In genomic region chr10:24466616-24466949, GRCh38 we compare ENCODE assay signal across 10 cellular contexts.
DNase-seq lines count a peak whose midpoint lies in the region; FAIRE-seq and TF ChIP-seq lines count a peak whose summit lies in the region.
"Had no signal": no experiment of that assay in that cellular context is flagged by ENCODE, and none has a peak within 500 bp of the region (broad histone marks: within the 10 kb centered on the region; RNA-seq: fewer than 3 reads in every experiment).

No MANE protein-coding gene starts in this region.

- H3F3A ChIP-seq in Loucy (ENCODE audit: low read depth), result peaks cover 4% of the 10 kb centered on the region; the same call in 1 of the 2 replicates

- no peaks in the 10 kb centered on the region for H3K27me3 ChIP-seq in A673 (replicated peaks; ENCODE audit: insufficient read depth, low read depth, low read length, poor library complexity)
- H3K27me3 ChIP-seq in Loucy (ENCODE audit: insufficient read depth, low read length, poor library complexity, severe bottlenecking), result no peaks in the 10 kb centered on the region
- H3K27me3 ChIP-seq in bronchial epithelial cell (ENCODE audit: control insufficient read depth, insufficient read depth, low read length), result no peaks in the 10 kb centered on the region

- FAIRE-seq in bronchial epithelial cell (lab: Jason Lieb, UNC), result no peak

- H3K9me2 ChIP-seq in Loucy (replicated peaks; ENCODE audit: low read depth, low read length), result no peaks in the 10 kb centered on the region

- H3K4me2 ChIP-seq in Loucy (ENCODE audit: low read depth, low read length, poor library complexity, severe bottlenecking), result peak overlapping the region; percentile 75

- H3K4me1 Mint-ChIP-seq in nephron, result peaks cover 62% of the 10 kb centered on the region

- POLR2A ChIA-PET in A673 (lab: Charles Lee; ENCODE audit: low non-redundant PET), result no interaction called here

- H3K9me3 ChIP-seq in A673 (ENCODE audit: low read depth, low read length, poor library complexity, severe bottlenecking), result no peaks in the 10 kb centered on the region
- H3K9me3 ChIP-seq in Loucy (ENCODE audit: insufficient read depth, low read depth, low read length), result no peaks in the 10 kb centered on the region

- DNase-seq in A673 (ENCODE audit: low spot score) (no peak), bronchial epithelial cell (ENCODE audit: low read depth) (no peak), mesenteric fat pad (ENCODE audit: low spot score) (no peak), pons (ENCODE audit: low spot score) (no peak)
- DNase-seq in stimulated activated CD4-positive, alpha-beta T cell treated with anti-CD3 and anti-CD28 coated beads, Interleukin-12 subunit alpha, Interleukin-12 subunit beta, amount 100 ng/mL, for 4 hours, result no peak
- no peak for DNase-seq in stimulated activated naive CD4-positive, alpha-beta T cell treated with Interleukin-2 at 50 U/mL for 16 hours (lab: John Stamatoyannopoulos, UW)
- DNase-seq: effector CD8-positive, alpha-beta T cell; NCI-H1930 had no signal

- H3K4me3 ChIP-seq in A673 (ENCODE audit: low read depth, low read length, poor library complexity, severe bottlenecking) (peak overlapping the region; percentile 46), Loucy (ENCODE audit: low read length, poor library complexity, severe bottlenecking) (peak overlapping the region; percentile 70), bronchial epithelial cell (ENCODE audit: low read depth, low read length) (peak overlapping the region; percentile 33)

- H3K36me3 Mint-ChIP-seq in nephron (ENCODE audit: low read depth), result peaks cover 21% of the 10 kb centered on the region

- H3K79me2 ChIP-seq in Loucy (ENCODE audit: insufficient read depth, low read length), result peaks cover 14% of the 10 kb centered on the region; the same call in 1 of the 2 replicates

- H4K20me1 ChIP-seq in Loucy (ENCODE audit: insufficient read depth, low read length, poor library complexity, severe bottlenecking), result no peaks in the 10 kb centered on the region

- peak overlapping the region; percentile 61; the same call in 1 of the 2 replicates for H2AFZ ChIP-seq in Loucy (ENCODE audit: low read length)

- no peaks in the 10 kb centered on the region for H3K9me3 Mint-ChIP-seq in nephron

- TSS peak; percentile 84 for BruUV-seq in A673 (replicated peaks; lab: Mats Ljungman, UMichigan)

- CTCF ChIA-PET in A673 (lab: Charles Lee), result no interaction called here

- peak overlapping the region; percentile 29 to 77 (median 73) for H3K4me3 Mint-ChIP-seq in nephron

- peak overlapping the region; percentile 61 for H3K9ac ChIP-seq in Loucy (ENCODE audit: low read depth, low read length, poor library complexity, severe bottlenecking)

- intact Hi-C loops in A673 (cut with micrococcal nuclease; ENCODE audit: unreplicated experiment), result loop anchor here (5.0 kb wide), 1 partner anchor 36 kb away; no protein-coding TSS in a partner anchor

- H3K4me1 ChIP-seq in A673 (ENCODE audit: insufficient read depth, low read length, poor library complexity, severe bottlenecking) (peaks cover 65% of the 10 kb centered on the region), Loucy (ENCODE audit: insufficient read depth, low read length, poor library complexity, severe bottlenecking) (peaks cover 78% of the 10 kb centered on the region)

- H3K27ac ChIP-seq in A673 (ENCODE audit: low read depth, low read length, poor library complexity, severe bottlenecking), result peak overlapping the region; percentile 88

- peak overlapping the region; percentile 75 to 93 (median 83) for H3K27ac Mint-ChIP-seq in nephron

- H3K36me3 ChIP-seq in A673 (ENCODE audit: insufficient read depth, low read length, poor library complexity, severe bottlenecking) (peaks cover 7% of the 10 kb centered on the region), Loucy (ENCODE audit: insufficient read depth, low read length) (no peaks in the 10 kb centered on the region), bronchial epithelial cell (ENCODE audit: control insufficient read depth, insufficient read depth, low read length) (peaks cover 4% of the 10 kb centered on the region)

- H3K27me3 Mint-ChIP-seq in nephron (ENCODE audit: low read depth), result no peaks in the 10 kb centered on the region

- TF ChIP-seq CTCF in A673 (conservative IDR thresholded peaks at IDR 0.05; ENCODE audit: low read depth, low read length) (no peak), Loucy (conservative IDR thresholded peaks at IDR 0.05; ENCODE audit: low read length) (no peak), bronchial epithelial cell (IDR thresholded peaks at IDR 0.05; ENCODE audit: insufficient read depth, low read length, severe bottlenecking) (no peak), nephron (IDR thresholded peaks at IDR 0.05; ENCODE audit: unreplicated experiment in 3 of 3) (no peak)
